Comparison of ENCODE assay signal across 35 cellular contexts in the genomic region with DNA sequence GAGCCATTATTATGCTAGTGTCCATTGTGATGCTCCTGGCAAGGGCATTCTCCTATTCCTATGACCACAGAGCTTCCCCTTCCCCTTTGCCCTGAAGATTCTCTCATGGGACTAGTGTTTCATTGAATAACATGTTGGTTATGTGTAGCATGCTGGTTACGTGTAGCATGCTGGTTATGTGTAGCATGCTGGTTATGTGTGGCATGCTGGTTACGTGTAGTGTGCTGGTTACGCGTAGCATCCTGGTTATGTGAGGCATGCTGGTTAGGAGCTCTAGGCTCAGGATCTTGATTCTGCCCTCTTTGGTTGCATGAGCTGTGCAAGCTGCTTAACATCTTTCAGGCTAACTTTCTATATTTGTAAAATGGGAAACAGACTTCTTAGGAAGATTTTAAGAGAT. TPM values are rescaled to one million over a fixed set of nuclear protein-coding genes. Genes with fewer than 3 reads are reported as not detected.
"Had no signal": no experiment of that assay in that cellular context is flagged by ENCODE, and none has a peak within 500 bp of the region (broad histone marks: within the 10 kb centered on the region; RNA-seq: fewer than 3 reads in every experiment).

No MANE protein-coding gene starts in this region.

- H3K27ac ChIP-seq: brain microvascular endothelial cell, coronary artery, dorsolateral prefrontal cortex, esophagus muscularis mucosa, foreskin keratinocyte, gastrocnemius medialis, heart left ventricle, WERI-Rb-1 had no signal

- H3K36me3 ChIP-seq: brain microvascular endothelial cell, esophagus muscularis mucosa, gastrocnemius medialis, heart left ventricle, WERI-Rb-1 had no signal

- FAIRE-seq: astrocyte, bronchial epithelial cell had no signal

- H3K9me3 ChIP-seq: esophagus muscularis mucosa, gastrocnemius medialis, heart left ventricle had no signal

- H3K4me1 ChIP-seq: esophagus muscularis mucosa, foreskin keratinocyte, gastrocnemius medialis had no signal

- H3K4me3 ChIP-seq: coronary artery, dorsolateral prefrontal cortex, esophagus muscularis mucosa, gastrocnemius medialis, heart left ventricle had no signal

- DNase-seq: activated CD4-positive, alpha-beta memory T cell treated with anti-CD3 and anti-CD28 coated beads, Interleukin-2, amount 10 ng/mL, durations not matched to agents 7 days and 5 days; activated CD4-positive, alpha-beta T cell treated with anti-CD3 and anti-CD28 coated beads for 36 hours; activated CD4-positive, alpha-beta T cell treated with anti-CD3 and anti-CD28 coated beads, Interleukin-2, amount 10 ng/mL, durations not matched to agents 7 days and 5 days; activated CD4-positive, alpha-beta T cell treated with anti-CD3 and anti-CD28 coated beads, Interleukin-2, amount 50 U/mL, for 4 hours; activated CD4-positive, CD25-positive, alpha-beta regulatory T cell; activated CD4-positive, CD25-positive, alpha-beta regulatory T cell treated with anti-CD3 and anti-CD28 coated beads, Interleukin-2, amount 50 U/mL, for 72 hours; activated CD8-positive, alpha-beta memory T cell treated with anti-CD3 and anti-CD28 coated beads, Interleukin-2, amount 50 U/mL, for 48 hours; activated effector memory CD4-positive, alpha-beta T cell treated with Interleukin-2 at 50 U/mL for 16 hours; activated gamma-delta T cell treated with Interleukin-2 at 50 U/mL for 16 hours; activated naive CD4-positive, alpha-beta T cell treated with anti-CD3 and anti-CD28 coated beads, Interleukin-2, amount 50 U/mL, for 16 hours; activated naive CD4-positive, alpha-beta T cell treated with Interleukin-2 at 50 U/mL for 16 hours; activated T-cell treated with anti-CD3 and anti-CD28 coated beads for 4 hours; activated T-cell treated with anti-CD3 and anti-CD28 coated beads, Interleukin-2, amount 50 U/mL, for 24 hours; amniotic stem cell; anterior cingulate cortex; brain microvascular endothelial cell; dorsolateral prefrontal cortex; effector CD4-positive, alpha-beta T cell; effector memory CD8-positive, alpha-beta T cell; erythroblast; foreskin keratinocyte; gastrocnemius medialis; glutamatergic neuron; heart left ventricle; T-helper 1 cell; T-helper 17 cell; T1000; WERI-Rb-1 had no signal

- H3K27me3 ChIP-seq: brain microvascular endothelial cell, dorsolateral prefrontal cortex, esophagus muscularis mucosa, foreskin keratinocyte, gastrocnemius medialis, heart left ventricle had no signal

RNA-seq across cellular contexts. Expression of a gene that starts 46.5 kb away (rescaled TPM):
- total RNA-seq: activated CD4-positive, alpha-beta memory T cell treated with anti-CD3 and anti-CD28 coated beads, Interleukin-2, amount 10 ng/mL, durations not matched to agents 7 days and 5 days; activated CD4-positive, alpha-beta T cell treated with anti-CD3 and anti-CD28 coated beads for 36 hours; activated CD4-positive, alpha-beta T cell treated with anti-CD3 and anti-CD28 coated beads, Interleukin-2, amount 10 ng/mL, durations not matched to agents 7 days and 5 days; activated T-helper 17 cell treated with anti-CD3 and anti-CD28 coated beads, Interleukin-2, amount 50 U/mL, for 72 hours; astrocyte; bronchial epithelial cell; cardiac septum; esophagus muscularis mucosa; foreskin keratinocyte; gastrocnemius medialis; heart left ventricle; T-helper 17 cell had no signal
- polyA plus RNA-seq: adipose tissue, foreskin keratinocyte, heart left ventricle had no signal
